In genomic region chr5:141511771-141512325, GRCh38 we compare ENCODE assay signal across 10 cellular contexts. TPM values are rescaled to one million over a fixed set of nuclear protein-coding genes. Genes with fewer than 3 reads are reported as not detected.
DNase-seq lines count a peak whose midpoint lies in the region; ATAC-seq and TF ChIP-seq lines count a peak whose summit lies in the region.
"Had no signal": no experiment of that assay in that cellular context is flagged by ENCODE, and none has a peak within 500 bp of the region (broad histone marks: within the 10 kb centered on the region; RNA-seq: fewer than 3 reads in every experiment).

No MANE protein-coding gene starts in this region.

- CTCF ChIA-PET in CD8-positive, alpha-beta T cell (lab: Charles Lee): interaction anchor here (0.6 to 8.1 kb wide), 18 partner anchors 10 to 325 kb away, joined by 3 to 104 read pairs (median 4); partner anchors contain the start of genes PCDHB9, PCDHGA10, PCDHGA2 and PCDHGB5

- TF ChIP-seq POLR2A in gastroesophageal sphincter (IDR thresholded peaks at IDR 0.05): no peak

- ATAC-seq in CD8-positive, alpha-beta T cell: no peak
- ATAC-seq in gastroesophageal sphincter (no peak), foreskin keratinocyte (no peak), GM21526 (IDR thresholded peaks at IDR 0.05; ENCODE audit: low FRiP score, unreplicated experiment) (no peak), HG03521 (IDR thresholded peaks at IDR 0.05; ENCODE audit: unreplicated experiment) (no peak)

- no peaks in the 10 kb centered on the region for H3K27me3 Mint-ChIP-seq in CD8-positive, alpha-beta T cell (ENCODE audit: low read depth)

- H3K9me3 ChIP-seq in CD8-positive, alpha-beta T cell (ENCODE audit: low read length): no peaks in the 10 kb centered on the region
- no peaks in the 10 kb centered on the region for H3K9me3 ChIP-seq in SK-N-MC (ENCODE audit: low read depth, low read length)
- H3K9me3 ChIP-seq in gastroesophageal sphincter: no peaks in the 10 kb centered on the region
- H3K9me3 ChIP-seq: Caco-2, testis had no signal

- DNase-seq in CD8-positive, alpha-beta T cell: no peak
- DNase-seq in SK-N-MC (ENCODE audit: low read depth, low spot score) (no peak), posterior cingulate gyrus (no peak), foreskin keratinocyte (no peak)

- POLR2A ChIA-PET in CD8-positive, alpha-beta T cell (lab: Charles Lee): interaction anchor here (1.1 to 2.5 kb wide), 2 partner anchors 16 to 191 kb away, joined by 3 to 12 read pairs; partner anchors contain the start of gene TAF7

- H3K27ac ChIP-seq in CD8-positive, alpha-beta T cell (ENCODE audit: low read depth, low read length): no peak overlapping the region
- H3K27ac ChIP-seq in SK-N-MC (peak overlapping the region; percentile 97; the same call in 1 of the 2 replicates), gastroesophageal sphincter (peak overlapping the region; percentile 89 to 97 (median 95)), rectal smooth muscle tissue (ENCODE audit: low read depth, low read length) (peak overlapping the region; percentile 91), foreskin keratinocyte (no peak overlapping the region)

- intact Hi-C loops in CD8-positive, alpha-beta T cell (cut with DNase I, micrococcal nuclease): loop anchor here (1.0 to 2.0 kb wide), 3 partner anchors 53 to 186 kb away; partner anchors contain the start of gene PCDHGA10 (in 1 of the 2)
- intact Hi-C loops in posterior cingulate gyrus (cut with DNase I): no loop called here

- no peaks in the 10 kb centered on the region for H3K27me3 ChIP-seq in CD8-positive, alpha-beta T cell (ENCODE audit: insufficient read depth, low read length)
- H3K27me3 ChIP-seq in gastroesophageal sphincter (no peaks in the 10 kb centered on the region), rectal smooth muscle tissue (ENCODE audit: control insufficient read depth, insufficient read depth, low read length) (no peaks in the 10 kb centered on the region), foreskin keratinocyte (no peaks in the 10 kb centered on the region)
- H3K27me3 ChIP-seq: testis had no signal

- TF ChIP-seq EP300 in gastroesophageal sphincter (IDR thresholded peaks at IDR 0.05): no peak

- H3K4me1 ChIP-seq in CD8-positive, alpha-beta T cell (ENCODE audit: insufficient read depth, low read length): peaks cover 21% of the 10 kb centered on the region
- H3K4me1 ChIP-seq in gastroesophageal sphincter (peaks cover 7 to 91% (median 46%) of the 10 kb centered on the region in 3 donors), rectal smooth muscle tissue (ENCODE audit: control insufficient read depth, insufficient read depth, low read length) (peaks cover 29% of the 10 kb centered on the region), foreskin keratinocyte (peaks cover 32% of the 10 kb centered on the region)
- H3K4me1 ChIP-seq: Caco-2 had no signal

- no peak for TF ChIP-seq CTCF in CD8-positive, alpha-beta T cell (IDR thresholded peaks at IDR 0.05)
- TF ChIP-seq CTCF in gastroesophageal sphincter (IDR thresholded peaks at IDR 0.05) (no peak), foreskin keratinocyte (conservative IDR thresholded peaks at IDR 0.05) (no peak)

- H3K9me3 Mint-ChIP-seq in CD8-positive, alpha-beta T cell: no peaks in the 10 kb centered on the region

- no peak overlapping the region for H3K4me3 ChIP-seq in CD8-positive, alpha-beta T cell (ENCODE audit: low read depth, low read length)
- H3K4me3 ChIP-seq in SK-N-MC: no peak overlapping the region
- H3K4me3 ChIP-seq in gastroesophageal sphincter: peak overlapping the region in 1 of 2 donors; percentile 73
- peak overlapping the region; percentile 86 for H3K4me3 ChIP-seq in rectal smooth muscle tissue (ENCODE audit: low read length)

- H3K36me3 Mint-ChIP-seq in CD8-positive, alpha-beta T cell: peaks cover 31% of the 10 kb centered on the region

- peaks cover 36% of the 10 kb centered on the region for H3K4me1 Mint-ChIP-seq in CD8-positive, alpha-beta T cell (ENCODE audit: low read depth)

- no peak overlapping the region for H3K9ac ChIP-seq in SK-N-MC (ENCODE audit: insufficient read length)
- H3K9ac ChIP-seq in rectal smooth muscle tissue (ENCODE audit: low read length): no peak overlapping the region

- WGBS in gastroesophageal sphincter (ENCODE audit: low coverage in 1 of 2), 2 donors: 50 to 69% methylated on average over 2 to 3 of the region's 4 CpGs

- peaks cover 12% of the 10 kb centered on the region for H3K36me3 ChIP-seq in CD8-positive, alpha-beta T cell (ENCODE audit: insufficient read depth, low read length)
- H3K36me3 ChIP-seq in SK-N-MC (ENCODE audit: insufficient read depth, low read length) (peaks cover 25% of the 10 kb centered on the region), gastroesophageal sphincter (peaks cover 0 to 32% of the 10 kb centered on the region in 2 donors), rectal smooth muscle tissue (ENCODE audit: control insufficient read depth, insufficient read depth, low read length) (peaks cover 6% of the 10 kb centered on the region)

- H3K27ac Mint-ChIP-seq in CD8-positive, alpha-beta T cell: no peak overlapping the region

- peak overlapping the region; percentile 11 for H3K4me3 Mint-ChIP-seq in CD8-positive, alpha-beta T cell

RNA-seq across cellular contexts. Expression of gene PCDHGC5, which starts 23.0 kb away (rescaled TPM):
- total RNA-seq in CD8-positive, alpha-beta T cell: not detected
- total RNA-seq in gastroesophageal sphincter: 1 to 10 TPM in 3 of 4 donors, under 1 TPM in 1; 0.07 to 5.1 (median 1.8) TPM
- 0.42 and 1.5 TPM in 2 replicates for total RNA-seq in foreskin keratinocyte
- 0.18 and 0.24 TPM in 2 replicates for polyA plus RNA-seq in foreskin keratinocyte

RNA-seq across cellular contexts. Expression of gene PCDHGC4, which starts 27.0 kb away (rescaled TPM):
- total RNA-seq in CD8-positive, alpha-beta T cell: not detected
- total RNA-seq in gastroesophageal sphincter: 10 to 100 TPM in 1 of 4 donors, 1 to 10 TPM in 2, under 1 TPM in 1; 0.10 to 12.9 (median 2.4) TPM
- 0.28 and 0.54 TPM in 2 replicates for total RNA-seq in foreskin keratinocyte
- 0.02 and 0.04 TPM in 2 replicates for polyA plus RNA-seq in foreskin keratinocyte

RNA-seq across cellular contexts. Expression of gene PCDHGC3, which starts 36.1 kb away (rescaled TPM):
- total RNA-seq in CD8-positive, alpha-beta T cell: not detected
- total RNA-seq in gastroesophageal sphincter (10 to 100 TPM; 52.6 to 95.6 (median 63.2) TPM), foreskin keratinocyte (25.0 and 36.1 TPM in 2 replicates)
- polyA plus RNA-seq in foreskin keratinocyte: 22.7 and 34.5 TPM in 2 replicates

Comparison
In these comparisons a context has a peak if more than half of its experiments do, and no peak if none do; other contexts are left out.
1. H3K27ac ChIP-seq: peak in SK-N-MC (single experiment), gastroesophageal sphincter (4 of 4) and rectal smooth muscle tissue (single experiment); none in CD8-positive, alpha-beta T cell (single experiment) and foreskin keratinocyte (single experiment).
2. RNA of gene PCDHGC3, which starts 36.1 kb away (total RNA-seq): 52.6 to 95.6 TPM in gastroesophageal sphincter and 25.0 to 36.1 TPM in foreskin keratinocyte; not detected in CD8-positive, alpha-beta T cell; every median in the first group is over 10 times any median in the second.